In genomic region chr14:101230161-101230850, GRCh38 we compare ENCODE assay signal across 2 cellular contexts.
A peak's percentile ranks its signal among the peaks of the same experiment; 100 is the strongest.
TF ChIP-seq lines count a peak whose summit lies in the region.

No MANE protein-coding gene starts in this region.

TF ChIP-seq in GM23338, 12 proteins besides CTCF, POLR2A, EP300 and RAD21 (continued from another document):
- TF ChIP-seq, protein P1, sequence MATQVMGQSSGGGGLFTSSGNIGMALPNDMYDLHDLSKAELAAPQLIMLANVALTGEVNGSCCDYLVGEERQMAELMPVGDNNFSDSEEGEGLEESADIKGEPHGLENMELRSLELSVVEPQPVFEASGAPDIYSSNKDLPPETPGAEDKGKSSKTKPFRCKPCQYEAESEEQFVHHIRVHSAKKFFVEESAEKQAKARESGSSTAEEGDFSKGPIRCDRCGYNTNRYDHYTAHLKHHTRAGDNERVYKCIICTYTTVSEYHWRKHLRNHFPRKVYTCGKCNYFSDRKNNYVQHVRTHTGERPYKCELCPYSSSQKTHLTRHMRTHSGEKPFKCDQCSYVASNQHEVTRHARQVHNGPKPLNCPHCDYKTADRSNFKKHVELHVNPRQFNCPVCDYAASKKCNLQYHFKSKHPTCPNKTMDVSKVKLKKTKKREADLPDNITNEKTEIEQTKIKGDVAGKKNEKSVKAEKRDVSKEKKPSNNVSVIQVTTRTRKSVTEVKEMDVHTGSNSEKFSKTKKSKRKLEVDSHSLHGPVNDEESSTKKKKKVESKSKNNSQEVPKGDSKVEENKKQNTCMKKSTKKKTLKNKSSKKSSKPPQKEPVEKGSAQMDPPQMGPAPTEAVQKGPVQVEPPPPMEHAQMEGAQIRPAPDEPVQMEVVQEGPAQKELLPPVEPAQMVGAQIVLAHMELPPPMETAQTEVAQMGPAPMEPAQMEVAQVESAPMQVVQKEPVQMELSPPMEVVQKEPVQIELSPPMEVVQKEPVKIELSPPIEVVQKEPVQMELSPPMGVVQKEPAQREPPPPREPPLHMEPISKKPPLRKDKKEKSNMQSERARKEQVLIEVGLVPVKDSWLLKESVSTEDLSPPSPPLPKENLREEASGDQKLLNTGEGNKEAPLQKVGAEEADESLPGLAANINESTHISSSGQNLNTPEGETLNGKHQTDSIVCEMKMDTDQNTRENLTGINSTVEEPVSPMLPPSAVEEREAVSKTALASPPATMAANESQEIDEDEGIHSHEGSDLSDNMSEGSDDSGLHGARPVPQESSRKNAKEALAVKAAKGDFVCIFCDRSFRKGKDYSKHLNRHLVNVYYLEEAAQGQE (IDR thresholded peaks at IDR 0.05; ENCODE audit: unreplicated experiment) = no peak
- TF ChIP-seq ETS1 (IDR thresholded peaks at IDR 0.05) = no peak
- TF ChIP-seq CREB1 (CRISPR knock-in tag; IDR thresholded peaks at IDR 0.05; ENCODE audit: low read depth) = no peak
- TF ChIP-seq ZNF114 (CRISPR knock-in tag; IDR thresholded peaks at IDR 0.05) = no peak
- TF ChIP-seq STAT1 (IDR thresholded peaks at IDR 0.05; ENCODE audit: unreplicated experiment) = no peak
- TF ChIP-seq, protein P2, sequence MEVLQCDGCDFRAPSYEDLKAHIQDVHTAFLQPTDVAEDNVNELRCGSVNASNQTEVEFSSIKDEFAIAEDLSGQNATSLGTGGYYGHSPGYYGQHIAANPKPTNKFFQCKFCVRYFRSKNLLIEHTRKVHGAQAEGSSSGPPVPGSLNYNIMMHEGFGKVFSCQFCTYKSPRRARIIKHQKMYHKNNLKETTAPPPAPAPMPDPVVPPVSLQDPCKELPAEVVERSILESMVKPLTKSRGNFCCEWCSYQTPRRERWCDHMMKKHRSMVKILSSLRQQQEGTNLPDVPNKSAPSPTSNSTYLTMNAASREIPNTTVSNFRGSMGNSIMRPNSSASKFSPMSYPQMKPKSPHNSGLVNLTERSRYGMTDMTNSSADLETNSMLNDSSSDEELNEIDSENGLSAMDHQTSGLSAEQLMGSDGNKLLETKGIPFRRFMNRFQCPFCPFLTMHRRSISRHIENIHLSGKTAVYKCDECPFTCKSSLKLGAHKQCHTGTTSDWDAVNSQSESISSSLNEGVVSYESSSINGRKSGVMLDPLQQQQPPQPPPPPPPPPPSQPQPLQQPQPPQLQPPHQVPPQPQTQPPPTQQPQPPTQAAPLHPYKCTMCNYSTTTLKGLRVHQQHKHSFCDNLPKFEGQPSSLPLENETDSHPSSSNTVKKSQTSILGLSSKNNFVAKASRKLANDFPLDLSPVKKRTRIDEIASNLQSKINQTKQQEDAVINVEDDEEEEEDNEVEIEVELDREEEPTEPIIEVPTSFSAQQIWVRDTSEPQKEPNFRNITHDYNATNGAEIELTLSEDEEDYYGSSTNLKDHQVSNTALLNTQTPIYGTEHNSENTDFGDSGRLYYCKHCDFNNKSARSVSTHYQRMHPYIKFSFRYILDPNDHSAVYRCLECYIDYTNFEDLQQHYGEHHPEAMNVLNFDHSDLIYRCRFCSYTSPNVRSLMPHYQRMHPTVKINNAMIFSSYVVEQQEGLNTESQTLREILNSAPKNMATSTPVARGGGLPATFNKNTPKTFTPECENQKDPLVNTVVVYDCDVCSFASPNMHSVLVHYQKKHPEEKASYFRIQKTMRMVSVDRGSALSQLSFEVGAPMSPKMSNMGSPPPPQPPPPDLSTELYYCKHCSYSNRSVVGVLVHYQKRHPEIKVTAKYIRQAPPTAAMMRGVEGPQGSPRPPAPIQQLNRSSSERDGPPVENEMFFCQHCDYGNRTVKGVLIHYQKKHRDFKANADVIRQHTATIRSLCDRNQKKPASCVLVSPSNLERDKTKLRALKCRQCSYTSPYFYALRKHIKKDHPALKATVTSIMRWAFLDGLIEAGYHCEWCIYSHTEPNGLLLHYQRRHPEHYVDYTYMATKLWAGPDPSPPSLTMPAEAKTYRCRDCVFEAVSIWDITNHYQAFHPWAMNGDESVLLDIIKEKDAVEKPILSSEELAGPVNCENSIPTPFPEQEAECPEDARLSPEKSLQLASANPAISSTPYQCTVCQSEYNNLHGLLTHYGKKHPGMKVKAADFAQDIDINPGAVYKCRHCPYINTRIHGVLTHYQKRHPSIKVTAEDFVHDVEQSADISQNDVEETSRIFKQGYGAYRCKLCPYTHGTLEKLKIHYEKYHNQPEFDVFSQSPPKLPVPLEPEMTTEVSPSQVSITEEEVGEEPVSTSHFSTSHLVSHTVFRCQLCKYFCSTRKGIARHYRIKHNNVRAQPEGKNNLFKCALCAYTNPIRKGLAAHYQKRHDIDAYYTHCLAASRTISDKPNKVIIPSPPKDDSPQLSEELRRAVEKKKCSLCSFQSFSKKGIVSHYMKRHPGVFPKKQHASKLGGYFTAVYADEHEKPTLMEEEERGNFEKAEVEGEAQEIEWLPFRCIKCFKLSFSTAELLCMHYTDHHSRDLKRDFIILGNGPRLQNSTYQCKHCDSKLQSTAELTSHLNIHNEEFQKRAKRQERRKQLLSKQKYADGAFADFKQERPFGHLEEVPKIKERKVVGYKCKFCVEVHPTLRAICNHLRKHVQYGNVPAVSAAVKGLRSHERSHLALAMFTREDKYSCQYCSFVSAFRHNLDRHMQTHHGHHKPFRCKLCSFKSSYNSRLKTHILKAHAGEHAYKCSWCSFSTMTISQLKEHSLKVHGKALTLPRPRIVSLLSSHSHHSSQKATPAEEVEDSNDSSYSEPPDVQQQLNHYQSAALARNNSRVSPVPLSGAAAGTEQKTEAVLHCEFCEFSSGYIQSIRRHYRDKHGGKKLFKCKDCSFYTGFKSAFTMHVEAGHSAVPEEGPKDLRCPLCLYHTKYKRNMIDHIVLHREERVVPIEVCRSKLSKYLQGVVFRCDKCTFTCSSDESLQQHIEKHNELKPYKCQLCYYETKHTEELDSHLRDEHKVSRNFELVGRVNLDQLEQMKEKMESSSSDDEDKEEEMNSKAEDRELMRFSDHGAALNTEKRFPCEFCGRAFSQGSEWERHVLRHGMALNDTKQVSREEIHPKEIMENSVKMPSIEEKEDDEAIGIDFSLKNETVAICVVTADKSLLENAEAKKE (CRISPR knock-in tag; IDR thresholded peaks at IDR 0.05) = no peak
- TF ChIP-seq JUNB (IDR thresholded peaks at IDR 0.05; ENCODE audit: unreplicated experiment) = no peak
- no peak for TF ChIP-seq POLR2AphosphoS5 (IDR thresholded peaks at IDR 0.05; ENCODE audit: low read depth)
- TF ChIP-seq EZH2phosphoT487 (IDR thresholded peaks at IDR 0.05; ENCODE audit: unreplicated experiment) = no peak

TF ChIP-seq in SK-N-SH, 30 proteins besides CTCF, POLR2A, EP300 and RAD21 (continued from another document):
- TF ChIP-seq, protein P3, sequence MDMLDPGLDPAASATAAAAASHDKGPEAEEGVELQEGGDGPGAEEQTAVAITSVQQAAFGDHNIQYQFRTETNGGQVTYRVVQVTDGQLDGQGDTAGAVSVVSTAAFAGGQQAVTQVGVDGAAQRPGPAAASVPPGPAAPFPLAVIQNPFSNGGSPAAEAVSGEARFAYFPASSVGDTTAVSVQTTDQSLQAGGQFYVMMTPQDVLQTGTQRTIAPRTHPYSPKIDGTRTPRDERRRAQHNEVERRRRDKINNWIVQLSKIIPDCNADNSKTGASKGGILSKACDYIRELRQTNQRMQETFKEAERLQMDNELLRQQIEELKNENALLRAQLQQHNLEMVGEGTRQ (IDR thresholded peaks at IDR 0.05; ENCODE audit: borderline replicate concordance, low read depth, low read length) = no peak
- TF ChIP-seq, protein P4, sequence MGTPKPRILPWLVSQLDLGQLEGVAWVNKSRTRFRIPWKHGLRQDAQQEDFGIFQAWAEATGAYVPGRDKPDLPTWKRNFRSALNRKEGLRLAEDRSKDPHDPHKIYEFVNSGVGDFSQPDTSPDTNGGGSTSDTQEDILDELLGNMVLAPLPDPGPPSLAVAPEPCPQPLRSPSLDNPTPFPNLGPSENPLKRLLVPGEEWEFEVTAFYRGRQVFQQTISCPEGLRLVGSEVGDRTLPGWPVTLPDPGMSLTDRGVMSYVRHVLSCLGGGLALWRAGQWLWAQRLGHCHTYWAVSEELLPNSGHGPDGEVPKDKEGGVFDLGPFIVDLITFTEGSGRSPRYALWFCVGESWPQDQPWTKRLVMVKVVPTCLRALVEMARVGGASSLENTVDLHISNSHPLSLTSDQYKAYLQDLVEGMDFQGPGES (IDR thresholded peaks at IDR 0.05; ENCODE audit: low read depth, low read length) = no peak
- no peak for TF ChIP-seq EZH2phosphoT487 (IDR thresholded peaks at IDR 0.05; ENCODE audit: borderline replicate concordance, low read depth)
- TF ChIP-seq USF1 (IDR thresholded peaks at IDR 0.05; ENCODE audit: borderline replicate concordance, low read depth) = no peak
- no peak for TF ChIP-seq YY1 (IDR thresholded peaks at IDR 0.05; ENCODE audit: low read depth)
- TF ChIP-seq ZBTB33 (IDR thresholded peaks at IDR 0.05; ENCODE audit: borderline replicate concordance, low read depth) = no peak
- no peak for TF ChIP-seq RFX5 (IDR thresholded peaks at IDR 0.05; ENCODE audit: low read length)
- peak; percentile 72 for TF ChIP-seq GABPA (IDR thresholded peaks at IDR 0.05; ENCODE audit: low read depth)
- no peak for TF ChIP-seq FOSL2 (IDR thresholded peaks at IDR 0.05; ENCODE audit: borderline replicate concordance, low read depth)
- TF ChIP-seq TEAD4 (IDR thresholded peaks at IDR 0.05; ENCODE audit: borderline replicate concordance, insufficient read depth) = no peak
- no peak for TF ChIP-seq MEF2A (IDR thresholded peaks at IDR 0.05; ENCODE audit: borderline replicate concordance, low read depth)
- peak; percentile 22; the same call in 1 of the 2 replicates for TF ChIP-seq SMC3 (IDR thresholded peaks at IDR 0.05; ENCODE audit: low read depth, low read length)
- TF ChIP-seq, protein P1 (IDR thresholded peaks at IDR 0.05; ENCODE audit: low read depth, low read length) = no peak
- no peak for TF ChIP-seq TCF12 (IDR thresholded peaks at IDR 0.05)
- peak; percentile 62 for TF ChIP-seq ELF1 (IDR thresholded peaks at IDR 0.05)
- no peak for TF ChIP-seq RCOR1 (IDR thresholded peaks at IDR 0.05; ENCODE audit: low read length)
- TF ChIP-seq, protein P5, sequence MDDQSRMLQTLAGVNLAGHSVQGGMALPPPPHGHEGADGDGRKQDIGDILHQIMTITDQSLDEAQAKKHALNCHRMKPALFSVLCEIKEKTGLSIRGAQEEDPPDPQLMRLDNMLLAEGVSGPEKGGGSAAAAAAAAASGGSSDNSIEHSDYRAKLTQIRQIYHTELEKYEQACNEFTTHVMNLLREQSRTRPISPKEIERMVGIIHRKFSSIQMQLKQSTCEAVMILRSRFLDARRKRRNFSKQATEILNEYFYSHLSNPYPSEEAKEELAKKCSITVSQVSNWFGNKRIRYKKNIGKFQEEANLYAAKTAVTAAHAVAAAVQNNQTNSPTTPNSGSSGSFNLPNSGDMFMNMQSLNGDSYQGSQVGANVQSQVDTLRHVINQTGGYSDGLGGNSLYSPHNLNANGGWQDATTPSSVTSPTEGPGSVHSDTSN (IDR thresholded peaks at IDR 0.05) = no peak
- TF ChIP-seq CHD2 (IDR thresholded peaks at IDR 0.05; ENCODE audit: low read length, partially characterized antibody) = no peak
- TF ChIP-seq NFIC (IDR thresholded peaks at IDR 0.05; ENCODE audit: borderline replicate concordance) = no peak
- peak; percentile 53 for TF ChIP-seq POLR2AphosphoS5 (IDR thresholded peaks at IDR 0.05; ENCODE audit: low read depth, low read length)
